ENCODE assay signal across 26 cellular contexts in genomic region chr2:233817995-233818638, GRCh38. TPM values are rescaled to one million over a fixed set of nuclear protein-coding genes. Genes with fewer than 3 reads are reported as not detected.
DNase-seq lines count a peak whose midpoint lies in the region; FAIRE-seq and TF ChIP-seq lines count a peak whose summit lies in the region.
"Had no signal": no experiment of that assay in that cellular context is flagged by ENCODE, and none has a peak within 500 bp of the region (broad histone marks: within the 10 kb centered on the region; RNA-seq: fewer than 3 reads in every experiment).

No MANE protein-coding gene starts in this region.

- DNase-seq in HTR-8/SVneo (ENCODE audit: insufficient read length, low spot score), result no peak
- DNase-seq in kidney, result peak; percentile 37
- peak; percentile 42 for DNase-seq in small intestine
- DNase-seq in stimulated activated CD4-positive, alpha-beta T cell treated with anti-CD3 and anti-CD28 coated beads, Interleukin-2, amount 100 ng/mL, for 48 hours, result no peak
- no peak for DNase-seq in SW480 (ENCODE audit: low spot score)
- no peak for DNase-seq in GDM1 (lab: John Stamatoyannopoulos, UW)
- DNase-seq: activated CD4-positive, alpha-beta T cell treated with anti-CD3 and anti-CD28 coated beads, Interleukin-2, amount 50 U/mL, for 48 hours; activated CD4-positive, CD25-positive, alpha-beta regulatory T cell; activated T-cell treated with anti-CD3 and anti-CD28 coated beads, Interleukin-2, amount 50 U/mL, for 48 hours; COR-L47; effector memory CD8-positive, alpha-beta T cell; esophagus squamous epithelium; gastrocnemius medialis; hypothalamus; NCI-H1092 treated with DMSO at 0.1 percent for 48 hours; NCI-H2029; NCI-H2227 treated with DMSO at 0.1 percent for 48 hours; NCI-H748 treated with DMSO at 0.1 percent for 48 hours; ovary; SHP77; substantia nigra had no signal

- FAIRE-seq in HTR-8/SVneo (lab: Jason Lieb, UNC), result peak; percentile 20
- FAIRE-seq in kidney (lab: Jason Lieb, UNC), result no peak
- no peak for FAIRE-seq in small intestine (lab: Jason Lieb, UNC)
- FAIRE-seq: islet of Langerhans had no signal

- peak overlapping the region in 1 of 11 experiments; percentile 45; a peak in 1 of 22 replicates for H3K27ac ChIP-seq in BLaER1 treated with 17β-estradiol and CSF1 and Interleukin-3, amounts not matched to agents 10 nM and 100 nM
- H3K27ac ChIP-seq in kidney (ENCODE audit: low read depth in 2 of 2, low read length in 2 of 2) (no peak overlapping the region), small intestine (ENCODE audit: low read depth in 1 of 2, low read length in 1 of 2) (no peak overlapping the region)
- H3K27ac ChIP-seq: esophagus squamous epithelium, gastrocnemius medialis, ovary, vagina had no signal

- intact Hi-C loops in kidney (cut with DNase I), result no loop called here

- H3K36me3 ChIP-seq in BLaER1 treated with 17β-estradiol and CSF1 and Interleukin-3, amounts not matched to agents 10 nM and 100 nM, result no peaks in the 10 kb centered on the region
- H3K36me3 ChIP-seq in kidney (ENCODE audit: control insufficient read depth in 1 of 2, insufficient read depth in 2 of 2, low read length in 2 of 2) (no peaks in the 10 kb centered on the region), small intestine (ENCODE audit: control insufficient read depth in 2 of 2, insufficient read depth in 2 of 2, low read length in 2 of 2) (no peaks in the 10 kb centered on the region)
- H3K36me3 ChIP-seq: esophagus squamous epithelium, gastrocnemius medialis, ovary, vagina had no signal

- no peak for TF ChIP-seq CTCF in kidney (IDR thresholded peaks at IDR 0.05; ENCODE audit: borderline replicate concordance, extremely low read depth, insufficient read depth)

- peak overlapping the region in 10 of 11 experiments; percentile 55 to 77 (median 66); a peak in 18 of 22 replicates for H3K4me2 ChIP-seq in BLaER1 treated with 17β-estradiol and CSF1 and Interleukin-3, amounts not matched to agents 10 nM and 100 nM

- H3K9ac ChIP-seq in BLaER1 treated with 17β-estradiol and CSF1 and Interleukin-3, amounts not matched to agents 10 nM and 100 nM, result peak overlapping the region in 3 of 11 experiments; percentile 20 to 47 (median 28); a peak in 2 of 22 replicates
- H3K9ac ChIP-seq in kidney (ENCODE audit: low read length in 2 of 2), result no peak overlapping the region

- no peaks in the 10 kb centered on the region for H3K9me3 ChIP-seq in BLaER1 treated with 17β-estradiol and CSF1 and Interleukin-3, amounts not matched to agents 10 nM and 100 nM (replicated peaks in 1 of 11)
- H3K9me3 ChIP-seq in kidney (ENCODE audit: control insufficient read depth in 1 of 2, low read length in 2 of 2) (no peaks in the 10 kb centered on the region), small intestine (ENCODE audit: control insufficient read depth, low read depth) (no peaks in the 10 kb centered on the region)
- H3K9me3 ChIP-seq: esophagus squamous epithelium, gastrocnemius medialis, ovary, vagina had no signal

- no peaks in the 10 kb centered on the region for H3K27me3 ChIP-seq in BLaER1 treated with 17β-estradiol and CSF1 and Interleukin-3, amounts not matched to agents 10 nM and 100 nM
- H3K27me3 ChIP-seq in small intestine (ENCODE audit: control insufficient read depth in 2 of 2, insufficient read depth in 2 of 2, low read length in 2 of 2), result no peaks in the 10 kb centered on the region
- H3K27me3 ChIP-seq: esophagus squamous epithelium, gastrocnemius medialis, ovary, vagina had no signal

- 67 to 84% (median 68%) methylated on average over 11 of the region's 11 CpGs for WGBS in small intestine, 3 donors

- H3K4me3 ChIP-seq in BLaER1 treated with 17β-estradiol and CSF1 and Interleukin-3, amounts not matched to agents 10 nM and 100 nM, result no peak overlapping the region
- no peak overlapping the region for H3K4me3 ChIP-seq in kidney (ENCODE audit: low read length in 2 of 2)
- H3K4me3 ChIP-seq in small intestine (ENCODE audit: low read depth in 1 of 2, low read length in 2 of 2), result no peak overlapping the region
- H3K4me3 ChIP-seq: esophagus squamous epithelium, gastrocnemius medialis, ovary, vagina had no signal

- peaks cover 13 to 38% (median 28%) of the 10 kb centered on the region in 10 experiments for H3K4me1 ChIP-seq in BLaER1 treated with 17β-estradiol and CSF1 and Interleukin-3, amounts not matched to agents 10 nM and 100 nM
- H3K4me1 ChIP-seq in kidney (ENCODE audit: control insufficient read depth in 1 of 2, insufficient read depth in 1 of 2, low read depth in 1 of 2, low read length in 2 of 2) (no peaks in the 10 kb centered on the region), small intestine (ENCODE audit: control insufficient read depth in 2 of 2, insufficient read depth in 1 of 2, low read depth in 1 of 2, low read length in 1 of 2) (peaks cover 0 to 4% of the 10 kb centered on the region in 2 donors)
- H3K4me1 ChIP-seq: esophagus squamous epithelium, gastrocnemius medialis, vagina had no signal

- H4K20me1 ChIP-seq in BLaER1 treated with 17β-estradiol and CSF1 and Interleukin-3, amounts not matched to agents 10 nM and 100 nM, result no peaks in the 10 kb centered on the region; a peak in 1 of 22 replicates

RNA-seq across cellular contexts. Expression of gene HJURP, which starts 36.2 kb away (rescaled TPM):
- total RNA-seq in kidney, result 0.94 TPM
- polyA plus RNA-seq in kidney (ENCODE audit: insufficient read depth, low read depth, low replicate concordance) (not detected), small intestine (10 to 100 TPM in 1 of 3 donors, 1 to 10 TPM in 1, under 1 TPM in 1; 0.81 to 10.7 (median 1.1) TPM)

RNA-seq across cellular contexts. Expression of gene MROH2A, which starts 40.0 kb away (rescaled TPM):
- total RNA-seq in kidney, result not detected
- polyA plus RNA-seq in kidney (ENCODE audit: insufficient read depth, low read depth, low replicate concordance) (1.8 TPM), small intestine (1 to 10 TPM in 1 of 3 donors, under 1 TPM in 2; 0.19 to 1.6 (median 0.54) TPM)
- total RNA-seq: gastrocnemius medialis, lung microvascular endothelial cell, ovary, right cardiac atrium, vagina had no signal
- polyA plus RNA-seq: ovary, right cardiac atrium had no signal

RNA-seq across cellular contexts. Expression of gene UGT1A1, which starts 58.0 kb away (rescaled TPM):
- total RNA-seq in kidney, result 1.4 TPM
- polyA plus RNA-seq in kidney (ENCODE audit: insufficient read depth, low read depth, low replicate concordance) (3.6 TPM), small intestine (10 to 100 TPM; 25.9 to 78.9 (median 30.0) TPM)
- total RNA-seq: lung microvascular endothelial cell, right cardiac atrium had no signal
- polyA plus RNA-seq: ovary, right cardiac atrium had no signal

Comparison
In these comparisons a context has a peak if more than half of its experiments do, and no peak if none do; other contexts are left out.
1. DNase-seq: peak in kidney (single experiment) and small intestine (single experiment); none in HTR-8/SVneo (single experiment), stimulated activated CD4-positive, alpha-beta T cell treated with anti-CD3 and anti-CD28 coated beads, Interleukin-2, amount 100 ng/mL, for 48 hours (0 of 2), SW480 (single experiment) and GDM1 (single experiment).